13 cellular contexts compared by ENCODE assay signal in genomic region chrX:28997716-28998115, GRCh38.
DNase-seq lines count a peak whose midpoint lies in the region; ATAC-seq and TF ChIP-seq lines count a peak whose summit lies in the region.
"Had no signal": no experiment of that assay in that cellular context is flagged by ENCODE, and none has a peak within 500 bp of the region (broad histone marks: within the 10 kb centered on the region; RNA-seq: fewer than 3 reads in every experiment).

No MANE protein-coding gene starts in this region.

- no peaks in the 10 kb centered on the region for H3K4me1 ChIP-seq in IMR-90 (ENCODE audit: control insufficient read depth, insufficient read depth, low read length)

- no peak overlapping the region for H2BK5ac ChIP-seq in IMR-90 (ENCODE audit: low read depth, low read length, poor library complexity, severe bottlenecking)

- no peak for ATAC-seq in IMR-90 (ENCODE audit: low read depth)
- ATAC-seq in omental fat pad (ENCODE audit: low FRiP score): no peak

- no peak overlapping the region for H3K9ac ChIP-seq in IMR-90 (ENCODE audit: low read depth, low read length)

- TF ChIP-seq CTCF in IMR-90 (conservative IDR thresholded peaks at IDR 0.05; ENCODE audit: low read depth, low read length): no peak
- TF ChIP-seq CTCF in astrocyte of the spinal cord (IDR thresholded peaks at IDR 0.05; ENCODE audit: low read depth, low read length): no peak
- TF ChIP-seq CTCF in fibroblast of villous mesenchyme (IDR thresholded peaks at IDR 0.05; ENCODE audit: insufficient read depth, low read depth, low read length): no peak
- no peak for TF ChIP-seq CTCF in omental fat pad (IDR thresholded peaks at IDR 0.05)

- H4K91ac ChIP-seq in IMR-90 (ENCODE audit: insufficient read depth, low read depth, low read length): no peak overlapping the region

- H2AFZ ChIP-seq in IMR-90 (replicated peaks; ENCODE audit: low read length, poor library complexity): no peak overlapping the region

- no peak overlapping the region for H2AK5ac ChIP-seq in IMR-90 (ENCODE audit: low read depth, low read length)

- no peak overlapping the region for H3K27ac ChIP-seq in IMR-90 (ENCODE audit: insufficient read depth, low read length)
- H3K27ac ChIP-seq: SK-N-MC had no signal

- no TSS peak for BruUV-seq in IMR-90 (replicated peaks; lab: Mats Ljungman, UMichigan)

- H3K4me2 ChIP-seq in IMR-90 (ENCODE audit: low read depth, low read length): no peak overlapping the region

- no peaks in the 10 kb centered on the region for H4K20me1 ChIP-seq in IMR-90 (ENCODE audit: insufficient read depth, low read length)

- no peaks in the 10 kb centered on the region for H3K36me3 ChIP-seq in IMR-90 (ENCODE audit: control insufficient read depth, insufficient read depth, low read length)

- H3K56ac ChIP-seq in IMR-90 (ENCODE audit: extremely low read depth, insufficient read depth, low read length): no peak overlapping the region

- dilution Hi-C loops in IMR-90 (cut with HindIII; ENCODE audit: low sequenced_read_pairs, unreplicated experiment): no loop called here

- no peaks in the 10 kb centered on the region for H3K9me3 ChIP-seq in IMR-90 (ENCODE audit: control insufficient read depth, insufficient read depth, low read length)

- H2BK20ac ChIP-seq in IMR-90 (ENCODE audit: low read depth, low read length): no peak overlapping the region

- H3K18ac ChIP-seq in IMR-90 (ENCODE audit: low read depth, low read length): no peak overlapping the region

- no peak overlapping the region for H2AK9ac ChIP-seq in IMR-90 (replicated peaks; ENCODE audit: low read depth, low read length, poor library complexity)

- no peak overlapping the region for H2BK15ac ChIP-seq in IMR-90 (ENCODE audit: low read depth, low read length)

- H3K9me1 ChIP-seq in IMR-90 (ENCODE audit: insufficient read depth, low read length): no peaks in the 10 kb centered on the region

- intact Hi-C loops in IMR-90 (cut with micrococcal nuclease): loop anchor here (5.0 kb wide), 1 partner anchor 170 kb away; no protein-coding TSS in a partner anchor

- WGBS in IMR-90 (ENCODE audit: extremely low coverage in 2 of 2, insufficient read length in 1 of 2), 2 experiments: no CpG with 5 or more reads among the region's 1 CpG

- no peak for TF ChIP-seq POLR2A in IMR-90 (IDR thresholded peaks at IDR 0.05; ENCODE audit: low read depth, low read length)

- H4K5ac ChIP-seq in IMR-90 (ENCODE audit: low read depth, low read length): no peak overlapping the region

- H4K8ac ChIP-seq in IMR-90 (ENCODE audit: low read depth in 2 of 2, low read length in 2 of 2): no peak overlapping the region

- no peaks in the 10 kb centered on the region for H3K27me3 ChIP-seq in IMR-90 (ENCODE audit: control insufficient read depth, insufficient read depth, low read length)

- in situ Hi-C loops in IMR-90 (cut with MboI; ENCODE audit: low sequenced_read_pairs) (no loop called here), astrocyte of the spinal cord (cut with HindIII; ENCODE audit: low sequenced_read_pairs) (no loop called here)

- CTCF ChIA-PET in IMR-90 (lab: Yijun Ruan, JAX): interaction anchor here (0.7 to 1.1 kb wide), 2 partner anchors 68 to 211 kb away, joined by 3 to 4 read pairs; no protein-coding TSS in a partner anchor

- H3K14ac ChIP-seq in IMR-90 (replicated peaks; ENCODE audit: low read depth, low read length): no peak overlapping the region

- no peaks in the 10 kb centered on the region for H3K79me1 ChIP-seq in IMR-90 (ENCODE audit: low read depth in 1 of 2, low read length in 2 of 2)

- POLR2A ChIA-PET in IMR-90 (lab: Charles Lee; ENCODE audit: unreplicated experiment): no interaction called here

- DNase-seq in IMR-90: peak; percentile 88
- DNase-seq in astrocyte of the spinal cord (ENCODE audit: low read depth, low spot score): peak; percentile 6
- DNase-seq in fibroblast of villous mesenchyme (ENCODE audit: low read depth): peak; percentile 44
- DNase-seq in non-pigmented ciliary epithelial cell (ENCODE audit: low read depth): peak; percentile 5
- no peak for DNase-seq in omental fat pad (ENCODE audit: low spot score)
- DNase-seq in HUDEP-2 (lab: John Stamatoyannopoulos, UW; ENCODE audit: unreplicated experiment in 76 of 76): no peak
- no peak for DNase-seq in NCI-H1694 (lab: John Stamatoyannopoulos, UW)
- DNase-seq: H7, NCI-H1417 treated with DMSO at 0.1 percent for 48 hours, NCI-H1930, NCI-H748 treated with DMSO at 0.1 percent for 48 hours, SHP77 had no signal

- TF ChIP-seq RAD21 in IMR-90 (IDR thresholded peaks at IDR 0.05; ENCODE audit: low read length): no peak

- H3K4me3 ChIP-seq in IMR-90 (ENCODE audit: insufficient read depth, low read depth, low read length) (no peak overlapping the region), astrocyte of the spinal cord (ENCODE audit: low read depth, low read length) (no peak overlapping the region), fibroblast of villous mesenchyme (ENCODE audit: low read depth, low read length) (no peak overlapping the region)
- H3K4me3 ChIP-seq: SK-N-MC had no signal

- H3K23ac ChIP-seq in IMR-90 (ENCODE audit: low read depth, low read length): no peak overlapping the region

- no peak overlapping the region for H3K4ac ChIP-seq in IMR-90 (ENCODE audit: low read depth, low read length)

- no peak overlapping the region for H2BK120ac ChIP-seq in IMR-90 (ENCODE audit: low read depth, low read length)

TF ChIP-seq in IMR-90, 13 proteins besides CTCF, POLR2A, EP300 and RAD21:
- TF ChIP-seq NFE2L2 (IDR thresholded peaks at IDR 0.05; ENCODE audit: low read depth, low read length) (no peak), CEBPB (IDR thresholded peaks at IDR 0.05; ENCODE audit: low read depth, low read length) (no peak), FOS (IDR thresholded peaks at IDR 0.05; ENCODE audit: low read depth, low read length) (no peak), BHLHE40 (IDR thresholded peaks at IDR 0.05; ENCODE audit: low read depth, low read length) (no peak), RFX5 (IDR thresholded peaks at IDR 0.05; ENCODE audit: low read depth, low read length) (no peak), MAFK (IDR thresholded peaks at IDR 0.05; ENCODE audit: low read depth, low read length) (no peak), RCOR1 (IDR thresholded peaks at IDR 0.05; ENCODE audit: insufficient replicate concordance, low read length) (no peak), CHD1 (IDR thresholded peaks at IDR 0.05; ENCODE audit: low read depth, low read length) (no peak), MXI1 (IDR thresholded peaks at IDR 0.05; ENCODE audit: borderline replicate concordance, low read depth, low read length) (no peak), MAZ (IDR thresholded peaks at IDR 0.05; ENCODE audit: borderline replicate concordance, low read depth, low read length) (no peak)
TF ChIP-seq in IMR-90: peak in this region for 0.

Comparison
In these comparisons a context has a peak if more than half of its experiments do, and no peak if none do; other contexts are left out.
1. DNase-seq: peak in IMR-90 (single experiment), astrocyte of the spinal cord (single experiment), fibroblast of villous mesenchyme (single experiment) and non-pigmented ciliary epithelial cell (single experiment); none in omental fat pad (single experiment), HUDEP-2 (0 of 76) and NCI-H1694 (single experiment).